Comparison of ENCODE assay signal across 13 cellular contexts in the genomic region with DNA sequence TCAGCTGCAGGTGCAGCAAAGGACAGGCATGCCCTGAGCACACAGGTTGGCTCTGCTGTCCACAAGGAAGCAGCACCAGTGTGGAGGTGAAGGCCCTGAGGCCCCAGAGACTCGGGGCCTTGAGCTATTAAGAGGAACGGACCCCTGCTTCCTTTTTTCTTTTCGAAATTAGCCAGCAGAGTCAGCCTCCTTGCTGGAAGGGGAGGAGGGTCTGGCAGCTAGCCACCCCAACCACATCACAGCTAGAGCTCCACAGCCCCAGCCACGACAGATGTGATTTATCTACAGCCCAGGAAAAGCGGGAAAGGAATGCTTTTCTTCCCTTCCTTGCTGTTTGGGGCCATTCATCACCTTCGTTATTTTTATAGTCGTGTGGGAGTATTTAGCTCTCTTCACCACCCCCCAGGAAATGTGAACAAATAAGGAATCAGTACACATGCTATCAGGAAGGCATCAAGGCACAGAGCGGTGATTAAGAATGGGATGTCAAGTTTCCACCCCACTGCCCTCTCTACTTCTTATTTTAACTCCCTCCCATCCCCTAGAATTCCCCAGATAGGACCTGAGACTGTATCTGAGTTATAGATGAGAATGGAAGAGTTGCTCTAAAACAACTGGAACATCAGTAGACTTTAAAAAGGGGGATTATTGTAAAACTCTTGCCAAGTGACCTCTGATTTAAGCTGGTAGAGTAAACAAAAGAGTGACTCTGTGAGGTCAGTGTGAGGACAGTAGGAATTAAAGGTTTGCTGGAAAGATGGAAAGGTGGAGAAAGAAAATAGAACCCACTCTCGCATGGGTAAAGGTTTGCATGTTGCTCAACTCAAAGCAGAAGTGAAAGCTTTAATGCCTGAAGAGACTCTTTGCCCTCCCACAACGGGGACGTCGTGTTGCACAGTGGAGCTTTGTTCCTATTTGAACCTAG.
DNase-seq lines count a peak whose midpoint lies in the region; ATAC-seq and TF ChIP-seq lines count a peak whose summit lies in the region.
"Had no signal": no experiment of that assay in that cellular context is flagged by ENCODE, and none has a peak within 500 bp of the region (broad histone marks: within the 10 kb centered on the region; RNA-seq: fewer than 3 reads in every experiment).

No MANE protein-coding gene starts in this region.

- intact Hi-C loops in aorta (cut with DNase I) = no loop called here

- no peak overlapping the region for H3K4me3 ChIP-seq in aorta (ENCODE audit: low read length in 2 of 2)
- H3K4me3 ChIP-seq: dorsolateral prefrontal cortex, right atrium auricular region had no signal

- H3K9me3 ChIP-seq in aorta (ENCODE audit: control insufficient read depth, low read length) = no peaks in the 10 kb centered on the region
- H3K9me3 ChIP-seq: right atrium auricular region had no signal

- no peaks in the 10 kb centered on the region for H3K4me1 ChIP-seq in aorta (ENCODE audit: control insufficient read depth in 1 of 2, insufficient read depth in 2 of 2, low read length in 2 of 2)
- H3K4me1 ChIP-seq: right atrium auricular region had no signal

- no peak overlapping the region for H3K27ac ChIP-seq in aorta (ENCODE audit: low read depth in 1 of 2, low read length in 2 of 2)
- H3K27ac ChIP-seq: dorsolateral prefrontal cortex, right atrium auricular region had no signal

- peak; percentile 20 for DNase-seq in GM10266 (ENCODE audit: extremely low spot score)
- DNase-seq in NOMO-1 treated with DMSO at 0.1 percent for 48 hours (lab: John Stamatoyannopoulos, UW; ENCODE audit: unreplicated experiment) = peak; percentile 28
- no peak for DNase-seq in 8988T
- no peak for DNase-seq in SHP77 (lab: John Stamatoyannopoulos, UW)
- no peak for DNase-seq in stimulated activated CD4-positive, alpha-beta T cell treated with anti-CD3 and anti-CD28 coated beads, Interleukin-4, amount 100 ng/mL, for 24 hours
- no peak for DNase-seq in aorta
- DNase-seq: activated CD4-positive, alpha-beta memory T cell treated with anti-CD3 and anti-CD28 coated beads, Interleukin-2, amount 10 ng/mL, durations not matched to agents 7 days and 5 days; mesendoderm; NCI-H526 had no signal

- ATAC-seq in GM19395 (IDR thresholded peaks at IDR 0.05; ENCODE audit: unreplicated experiment) = peak; percentile 58
- ATAC-seq in HG02852 (IDR thresholded peaks at IDR 0.05; ENCODE audit: unreplicated experiment) = peak; percentile 58
- no peak for ATAC-seq in aorta (ENCODE audit: low FRiP score)

- no peaks in the 10 kb centered on the region for H3K27me3 ChIP-seq in aorta (ENCODE audit: control insufficient read depth in 1 of 2, insufficient read depth in 2 of 2, low read length in 1 of 2)
- H3K27me3 ChIP-seq: right atrium auricular region had no signal

- no peak for TF ChIP-seq CTCF in GM10266 (IDR thresholded peaks at IDR 0.05; ENCODE audit: control insufficient read depth, insufficient read depth, low read depth, missing control alignments)

- 4% methylated on average over 12 of the region's 12 CpGs for WGBS in aorta, 2 donors

- no peaks in the 10 kb centered on the region for H3K36me3 ChIP-seq in aorta (ENCODE audit: control insufficient read depth in 1 of 2, insufficient read depth in 2 of 2, low read length in 1 of 2)
- H3K36me3 ChIP-seq: right atrium auricular region had no signal

Comparison
In these comparisons a context has a peak if more than half of its experiments do, and no peak if none do; other contexts are left out.
1. DNase-seq: peak in GM10266 (single experiment) and NOMO-1 treated with DMSO at 0.1 percent for 48 hours (single experiment); none in 8988T (single experiment), SHP77 (0 of 2), stimulated activated CD4-positive, alpha-beta T cell treated with anti-CD3 and anti-CD28 coated beads, Interleukin-4, amount 100 ng/mL, for 24 hours (single experiment) and aorta (0 of 2).